1 cellular context compared by ENCODE assay signal in genomic region chr1:18293291-18293690, GRCh38.
TF ChIP-seq lines count a peak whose summit lies in the region.

No MANE protein-coding gene starts in this region.

TF ChIP-seq in GM23338, 12 proteins besides CTCF, POLR2A, EP300 and RAD21 (continued from another document):
- no peak for TF ChIP-seq ZNF462 (CRISPR knock-in tag; IDR thresholded peaks at IDR 0.05)
- TF ChIP-seq NANOG (IDR thresholded peaks at IDR 0.05; ENCODE audit: borderline replicate concordance), result no peak
- TF ChIP-seq ZNF114 (CRISPR knock-in tag; IDR thresholded peaks at IDR 0.05), result no peak
- TF ChIP-seq POLR2AphosphoS5 (IDR thresholded peaks at IDR 0.05; ENCODE audit: low read depth), result no peak
